13 cellular contexts compared by ENCODE assay signal in the genomic region with DNA sequence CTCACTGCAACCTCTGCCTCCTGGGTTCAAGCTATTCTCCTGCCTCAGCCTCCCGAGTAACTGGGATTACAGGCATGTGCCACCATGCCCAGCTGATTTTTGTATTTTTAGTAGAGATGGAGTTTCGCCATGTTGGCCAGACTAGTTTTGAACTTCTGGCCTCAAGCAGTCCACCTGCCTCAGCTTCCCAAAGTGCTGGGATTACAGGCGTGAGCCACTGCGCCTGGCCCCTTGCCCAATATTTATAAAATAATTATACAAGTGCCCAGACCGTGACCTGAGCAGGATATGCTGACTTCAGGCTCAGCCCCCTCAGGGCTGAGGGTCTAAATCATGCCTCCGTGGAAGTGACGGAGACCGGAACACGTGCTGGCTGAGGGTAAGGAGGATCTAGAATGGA. TPM values are rescaled to one million over a fixed set of nuclear protein-coding genes. Genes with fewer than 3 reads are reported as not detected.
"Had no signal": no experiment of that assay in that cellular context is flagged by ENCODE, and none has a peak within 500 bp of the region (broad histone marks: within the 10 kb centered on the region; RNA-seq: fewer than 3 reads in every experiment).

No MANE protein-coding gene starts in this region.

RNA-seq across cellular contexts. Expression of gene CDCP2, which starts 48.2 kb away (rescaled TPM):
- total RNA-seq: myocyte; natural killer cell treated with Interleukin-12 subunit alpha and Interleukin-12 subunit beta and Interleukin-15 and Interleukin-18, amount 100 ng/mL, for 72 hours; neural crest cell; occipital lobe; progenitor cell of endocrine pancreas; psoas muscle; renal cortical epithelial cell; smooth muscle cell; suprapubic skin; urinary bladder had no signal
- polyA plus RNA-seq: naive thymus-derived CD8-positive, alpha-beta T cell; psoas muscle; smooth muscle cell; spleen; thymus; urinary bladder had no signal
